In genomic region chr4:183099537-183100297, GRCh38 we compare ENCODE assay signal across 8 cellular contexts. TPM values are rescaled to one million over a fixed set of nuclear protein-coding genes. Genes with fewer than 3 reads are reported as not detected.
A peak's percentile ranks its signal among the peaks of the same experiment; 100 is the strongest.
DNase-seq lines count a peak whose midpoint lies in the region; ATAC-seq and FAIRE-seq lines count a peak whose summit lies in the region.

No MANE protein-coding gene starts in this region.

- H3K27ac Mint-ChIP-seq in activated T-cell treated with anti-CD3 and anti-CD28 coated beads, Interleukin-2, amount 50 U/mL, for 24 hours, result no peak overlapping the region

- H3K4me1 ChIP-seq in neuron (ENCODE audit: insufficient read depth, low read length), result peaks cover 13% of the 10 kb centered on the region

- DNase-seq in ELR (ENCODE audit: low read depth) (peak; percentile 57), frontal cortex (ENCODE audit: low spot score in 2 of 2) (peak; percentile 40 to 45), SK-N-DZ (ENCODE audit: low spot score) (no peak)
- peak; percentile 50 for DNase-seq in activated T-cell treated with anti-CD3 and anti-CD28 coated beads, Interleukin-2, amount 50 U/mL, for 24 hours

- H3K36me3 ChIP-seq in neuron (ENCODE audit: insufficient read depth, low read length), result no peaks in the 10 kb centered on the region

- peaks cover 9% of the 10 kb centered on the region for H3K4me1 Mint-ChIP-seq in activated T-cell treated with anti-CD3 and anti-CD28 coated beads, Interleukin-2, amount 50 U/mL, for 24 hours (ENCODE audit: low read depth)

- H3K36me3 Mint-ChIP-seq in activated T-cell treated with anti-CD3 and anti-CD28 coated beads, Interleukin-2, amount 50 U/mL, for 24 hours (ENCODE audit: low read depth), result no peaks in the 10 kb centered on the region

- peaks cover 43% of the 10 kb centered on the region for H3K27me3 Mint-ChIP-seq in activated T-cell treated with anti-CD3 and anti-CD28 coated beads, Interleukin-2, amount 50 U/mL, for 24 hours

- ATAC-seq in HG03432 (IDR thresholded peaks at IDR 0.05; ENCODE audit: unreplicated experiment), result peak; percentile 9
- ATAC-seq in GM21367 (IDR thresholded peaks at IDR 0.05; ENCODE audit: unreplicated experiment), result no peak
- no peak for ATAC-seq in HG03378 (IDR thresholded peaks at IDR 0.05; ENCODE audit: unreplicated experiment)

- H3K4me3 ChIP-seq in neuron (ENCODE audit: low read length), result peak overlapping the region; percentile 75

- H3K4me3 Mint-ChIP-seq in activated T-cell treated with anti-CD3 and anti-CD28 coated beads, Interleukin-2, amount 50 U/mL, for 24 hours, result peak overlapping the region; percentile 63

- H3K9me3 Mint-ChIP-seq in activated T-cell treated with anti-CD3 and anti-CD28 coated beads, Interleukin-2, amount 50 U/mL, for 24 hours, result no peaks in the 10 kb centered on the region

- peak overlapping the region; percentile 100 for H2AFZ ChIP-seq in neuron (ENCODE audit: low read depth, low read length)

- H3K27me3 ChIP-seq in neuron (ENCODE audit: insufficient read depth, low read length), result no peaks in the 10 kb centered on the region

- no peaks in the 10 kb centered on the region for H3K9me3 ChIP-seq in neuron (ENCODE audit: low read length)

- no peak for FAIRE-seq in frontal cortex (lab: Jason Lieb, UNC)

RNA-seq across cellular contexts. Expression of gene WWC2, which starts 0.7 kb away (rescaled TPM):
- total RNA-seq in frontal cortex, result 13.5 TPM
- polyA plus RNA-seq in SK-N-DZ (2014; cell fraction: cytosol; rRNA removed), result 0.92 and 6.6 TPM in 2 replicates
- 1.5 and 3.1 TPM in 2 replicates for polyA plus RNA-seq in SK-N-DZ (2014; cell fraction: nucleus; rRNA removed)
